1 cellular context compared by ENCODE assay signal in the genomic region with DNA sequence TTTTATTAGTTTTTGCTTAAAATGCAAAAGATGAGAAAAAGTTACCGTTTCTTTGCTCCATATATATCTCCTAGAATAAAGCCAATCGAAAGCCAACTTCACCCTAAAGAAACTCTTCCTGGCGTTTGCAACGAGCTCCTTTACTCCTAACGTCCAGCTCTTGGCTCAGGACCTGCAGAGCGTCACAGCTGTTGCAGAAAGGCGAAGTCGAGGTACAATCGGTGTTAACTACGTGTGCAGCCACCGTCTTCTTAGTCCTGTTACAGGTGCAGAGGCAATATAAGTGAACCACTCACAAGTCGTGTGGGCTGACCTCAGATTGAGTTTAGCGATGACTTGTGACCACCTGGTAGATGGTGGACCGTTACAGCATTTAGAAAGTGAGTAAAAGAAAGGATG.
TF ChIP-seq lines count a peak whose summit lies in the region.

No MANE protein-coding gene starts in this region.

TF ChIP-seq in H1, 55 proteins besides CTCF, POLR2A, EP300 and RAD21:
- TF ChIP-seq GTF2F1 (IDR thresholded peaks at IDR 0.05; ENCODE audit: borderline replicate concordance, low read depth, low read length) = no peak
- TF ChIP-seq RNF2 (IDR thresholded peaks at IDR 0.05; ENCODE audit: borderline replicate concordance, low read depth, low read length, missing control alignments, poor library complexity, severe bottlenecking) = peak; percentile 88
- TF ChIP-seq, protein P1, sequence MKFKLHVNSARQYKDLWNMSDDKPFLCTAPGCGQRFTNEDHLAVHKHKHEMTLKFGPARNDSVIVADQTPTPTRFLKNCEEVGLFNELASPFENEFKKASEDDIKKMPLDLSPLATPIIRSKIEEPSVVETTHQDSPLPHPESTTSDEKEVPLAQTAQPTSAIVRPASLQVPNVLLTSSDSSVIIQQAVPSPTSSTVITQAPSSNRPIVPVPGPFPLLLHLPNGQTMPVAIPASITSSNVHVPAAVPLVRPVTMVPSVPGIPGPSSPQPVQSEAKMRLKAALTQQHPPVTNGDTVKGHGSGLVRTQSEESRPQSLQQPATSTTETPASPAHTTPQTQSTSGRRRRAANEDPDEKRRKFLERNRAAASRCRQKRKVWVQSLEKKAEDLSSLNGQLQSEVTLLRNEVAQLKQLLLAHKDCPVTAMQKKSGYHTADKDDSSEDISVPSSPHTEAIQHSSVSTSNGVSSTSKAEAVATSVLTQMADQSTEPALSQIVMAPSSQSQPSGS (IDR thresholded peaks at IDR 0.05; ENCODE audit: low read length) = no peak
- peak; percentile 62; the same call in 1 of the 2 replicates for TF ChIP-seq SUZ12 (IDR thresholded peaks at IDR 0.05; ENCODE audit: low read length)
- peak; percentile 67 for TF ChIP-seq EZH2 (IDR thresholded peaks at IDR 0.05; ENCODE audit: low read depth, low read length, severe bottlenecking)
TF ChIP-seq in H1: peak in this region for 3.
